Comparison of ENCODE assay signal across 1 cellular context in genomic region chr3:194075802-194076460, GRCh38.
TF ChIP-seq lines count a peak whose summit lies in the region.

No MANE protein-coding gene starts in this region.

TF ChIP-seq in HepG2, 621 proteins besides CTCF, POLR2A, EP300 and RAD21 (continued from another document and continues in another):
- no peak for TF ChIP-seq ZUFSP (CRISPR knock-in tag; IDR thresholded peaks at IDR 0.05; ENCODE audit: borderline replicate concordance)
- peak; percentile 95 for TF ChIP-seq GATAD2A (CRISPR knock-in tag; IDR thresholded peaks at IDR 0.05)
- TF ChIP-seq MYPOP (CRISPR knock-in tag; IDR thresholded peaks at IDR 0.05), result peak; percentile 23; the same call in 1 of the 2 replicates
- TF ChIP-seq ZNF547 (CRISPR knock-in tag; IDR thresholded peaks at IDR 0.05), result no peak
- no peak for TF ChIP-seq ISX (CRISPR knock-in tag; conservative IDR thresholded peaks at IDR 0.05)
- 0 out of 2 replicates have a peak, but pooled peaks have one; percentile 43 for TF ChIP-seq TOE1 (CRISPR knock-in tag; IDR thresholded peaks at IDR 0.05)
- peak; percentile 86 for TF ChIP-seq ZMYM4 (CRISPR knock-in tag; IDR thresholded peaks at IDR 0.05)
- TF ChIP-seq ZNF761 (CRISPR knock-in tag; conservative IDR thresholded peaks at IDR 0.05), result peak; percentile 62; the same call in 1 of the 2 replicates
- no peak for TF ChIP-seq ZFP36L2 (CRISPR knock-in tag; IDR thresholded peaks at IDR 0.05)
- no peak for TF ChIP-seq ZNF484 (CRISPR knock-in tag; IDR thresholded peaks at IDR 0.05; ENCODE audit: borderline replicate concordance, low read depth)
- TF ChIP-seq ZNF616 (CRISPR knock-in tag; IDR thresholded peaks at IDR 0.05; ENCODE audit: low read depth), result no peak
- TF ChIP-seq FOXA3 (CRISPR knock-in tag; IDR thresholded peaks at IDR 0.05), result peak; percentile 96
- TF ChIP-seq MBD4 (IDR thresholded peaks at IDR 0.05; ENCODE audit: borderline replicate concordance, low read length), result no peak
- TF ChIP-seq, protein P1, sequence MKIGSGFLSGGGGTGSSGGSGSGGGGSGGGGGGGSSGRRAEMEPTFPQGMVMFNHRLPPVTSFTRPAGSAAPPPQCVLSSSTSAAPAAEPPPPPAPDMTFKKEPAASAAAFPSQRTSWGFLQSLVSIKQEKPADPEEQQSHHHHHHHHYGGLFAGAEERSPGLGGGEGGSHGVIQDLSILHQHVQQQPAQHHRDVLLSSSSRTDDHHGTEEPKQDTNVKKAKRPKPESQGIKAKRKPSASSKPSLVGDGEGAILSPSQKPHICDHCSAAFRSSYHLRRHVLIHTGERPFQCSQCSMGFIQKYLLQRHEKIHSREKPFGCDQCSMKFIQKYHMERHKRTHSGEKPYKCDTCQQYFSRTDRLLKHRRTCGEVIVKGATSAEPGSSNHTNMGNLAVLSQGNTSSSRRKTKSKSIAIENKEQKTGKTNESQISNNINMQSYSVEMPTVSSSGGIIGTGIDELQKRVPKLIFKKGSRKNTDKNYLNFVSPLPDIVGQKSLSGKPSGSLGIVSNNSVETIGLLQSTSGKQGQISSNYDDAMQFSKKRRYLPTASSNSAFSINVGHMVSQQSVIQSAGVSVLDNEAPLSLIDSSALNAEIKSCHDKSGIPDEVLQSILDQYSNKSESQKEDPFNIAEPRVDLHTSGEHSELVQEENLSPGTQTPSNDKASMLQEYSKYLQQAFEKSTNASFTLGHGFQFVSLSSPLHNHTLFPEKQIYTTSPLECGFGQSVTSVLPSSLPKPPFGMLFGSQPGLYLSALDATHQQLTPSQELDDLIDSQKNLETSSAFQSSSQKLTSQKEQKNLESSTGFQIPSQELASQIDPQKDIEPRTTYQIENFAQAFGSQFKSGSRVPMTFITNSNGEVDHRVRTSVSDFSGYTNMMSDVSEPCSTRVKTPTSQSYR (CRISPR knock-in tag; IDR thresholded peaks at IDR 0.05; ENCODE audit: borderline replicate concordance), result peak; percentile 47; the same call in 1 of the 2 replicates
- TF ChIP-seq KLF16 (CRISPR knock-in tag; IDR thresholded peaks at IDR 0.05), result peak in 1 of 2 experiments; percentile 61; a peak in 1 of 4 replicates
- no peak for TF ChIP-seq NBN (conservative IDR thresholded peaks at IDR 0.05)
- TF ChIP-seq ZFX (CRISPR knock-in tag; IDR thresholded peaks at IDR 0.05; ENCODE audit: low read depth), result peak; percentile 67
- no peak for TF ChIP-seq ZNF256 (CRISPR knock-in tag; conservative IDR thresholded peaks at IDR 0.05)
- peak; percentile 73; the same call in 1 of the 2 replicates for TF ChIP-seq ZNF614 (CRISPR knock-in tag; IDR thresholded peaks at IDR 0.05; ENCODE audit: borderline replicate concordance)
- TF ChIP-seq ZNF292 (CRISPR knock-in tag; IDR thresholded peaks at IDR 0.05; ENCODE audit: borderline replicate concordance, low read depth), result peak; percentile 73; the same call in 1 of the 2 replicates
- no peak for TF ChIP-seq MAFG (CRISPR knock-in tag; IDR thresholded peaks at IDR 0.05)
- TF ChIP-seq MTERF4 (CRISPR knock-in tag; IDR thresholded peaks at IDR 0.05), result no peak
- no peak for TF ChIP-seq SKIL (CRISPR knock-in tag; IDR thresholded peaks at IDR 0.05; ENCODE audit: borderline replicate concordance)
- TF ChIP-seq, protein P2, sequence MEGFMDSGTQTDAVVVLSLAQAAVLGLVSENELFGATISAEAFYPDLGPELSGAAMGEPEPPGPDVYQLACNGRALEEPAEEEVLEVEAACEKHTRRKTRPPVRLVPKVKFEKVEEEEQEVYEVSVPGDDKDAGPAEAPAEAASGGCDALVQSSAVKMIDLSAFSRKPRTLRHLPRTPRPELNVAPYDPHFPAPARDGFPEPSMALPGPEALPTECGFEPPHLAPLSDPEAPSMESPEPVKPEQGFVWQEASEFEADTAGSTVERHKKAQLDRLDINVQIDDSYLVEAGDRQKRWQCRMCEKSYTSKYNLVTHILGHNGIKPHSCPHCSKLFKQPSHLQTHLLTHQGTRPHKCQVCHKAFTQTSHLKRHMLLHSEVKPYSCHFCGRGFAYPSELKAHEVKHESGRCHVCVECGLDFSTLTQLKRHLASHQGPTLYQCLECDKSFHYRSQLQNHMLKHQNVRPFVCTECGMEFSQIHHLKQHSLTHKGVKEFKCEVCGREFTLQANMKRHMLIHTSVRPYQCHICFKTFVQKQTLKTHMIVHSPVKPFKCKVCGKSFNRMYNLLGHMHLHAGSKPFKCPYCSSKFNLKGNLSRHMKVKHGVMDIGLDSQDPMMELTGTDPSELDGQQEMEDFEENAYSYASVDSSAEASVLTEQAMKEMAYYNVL (CRISPR knock-in tag; IDR thresholded peaks at IDR 0.05; ENCODE audit: borderline replicate concordance), result peak; percentile 61; the same call in 1 of the 2 replicates
- no peak for TF ChIP-seq CCAR2 (optimal IDR thresholded peaks at IDR 0.05; ENCODE audit: low read depth, low read length)
- TF ChIP-seq CHCHD3 (CRISPR knock-in tag; IDR thresholded peaks at IDR 0.05), result no peak
- TF ChIP-seq ZNF557 (CRISPR knock-in tag; IDR thresholded peaks at IDR 0.05), result no peak
- no peak for TF ChIP-seq MZF1 (CRISPR knock-in tag; IDR thresholded peaks at IDR 0.05; ENCODE audit: borderline replicate concordance)
- no peak for TF ChIP-seq ZNF674 (CRISPR knock-in tag; IDR thresholded peaks at IDR 0.05; ENCODE audit: low read depth)
- TF ChIP-seq, protein P3, sequence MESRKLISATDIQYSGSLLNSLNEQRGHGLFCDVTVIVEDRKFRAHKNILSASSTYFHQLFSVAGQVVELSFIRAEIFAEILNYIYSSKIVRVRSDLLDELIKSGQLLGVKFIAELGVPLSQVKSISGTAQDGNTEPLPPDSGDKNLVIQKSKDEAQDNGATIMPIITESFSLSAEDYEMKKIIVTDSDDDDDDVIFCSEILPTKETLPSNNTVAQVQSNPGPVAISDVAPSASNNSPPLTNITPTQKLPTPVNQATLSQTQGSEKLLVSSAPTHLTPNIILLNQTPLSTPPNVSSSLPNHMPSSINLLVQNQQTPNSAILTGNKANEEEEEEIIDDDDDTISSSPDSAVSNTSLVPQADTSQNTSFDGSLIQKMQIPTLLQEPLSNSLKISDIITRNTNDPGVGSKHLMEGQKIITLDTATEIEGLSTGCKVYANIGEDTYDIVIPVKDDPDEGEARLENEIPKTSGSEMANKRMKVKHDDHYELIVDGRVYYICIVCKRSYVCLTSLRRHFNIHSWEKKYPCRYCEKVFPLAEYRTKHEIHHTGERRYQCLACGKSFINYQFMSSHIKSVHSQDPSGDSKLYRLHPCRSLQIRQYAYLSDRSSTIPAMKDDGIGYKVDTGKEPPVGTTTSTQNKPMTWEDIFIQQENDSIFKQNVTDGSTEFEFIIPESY (CRISPR knock-in tag; IDR thresholded peaks at IDR 0.05), result 0 out of 2 replicates have a peak, but pooled peaks have one; percentile 26
- TF ChIP-seq STAT6 (CRISPR knock-in tag; IDR thresholded peaks at IDR 0.05; ENCODE audit: borderline replicate concordance), result 0 out of 2 replicates have a peak, but pooled peaks have one; percentile 54
- TF ChIP-seq MTF2 (CRISPR knock-in tag; IDR thresholded peaks at IDR 0.05; ENCODE audit: borderline replicate concordance), result no peak
- TF ChIP-seq RELA (CRISPR knock-in tag; IDR thresholded peaks at IDR 0.05), result no peak
- no peak for TF ChIP-seq REXO4 (CRISPR knock-in tag; IDR thresholded peaks at IDR 0.05; ENCODE audit: borderline replicate concordance)
- peak; percentile 60; the same call in 1 of the 2 replicates for TF ChIP-seq ZNF772 (CRISPR knock-in tag; IDR thresholded peaks at IDR 0.05)
- TF ChIP-seq IRX3 (CRISPR knock-in tag; IDR thresholded peaks at IDR 0.05; ENCODE audit: borderline replicate concordance, low read depth), result no peak
- TF ChIP-seq KAT8 (CRISPR knock-in tag; IDR thresholded peaks at IDR 0.05), result peak; percentile 49
- peak; percentile 63; the same call in 1 of the 2 replicates for TF ChIP-seq ZNF501 (CRISPR knock-in tag; IDR thresholded peaks at IDR 0.05)
- TF ChIP-seq ZC3H4 (CRISPR knock-in tag; IDR thresholded peaks at IDR 0.05; ENCODE audit: borderline replicate concordance), result no peak
- TF ChIP-seq ZNF704 (CRISPR knock-in tag; IDR thresholded peaks at IDR 0.05; ENCODE audit: borderline replicate concordance), result no peak
- no peak for TF ChIP-seq ZNF607 (CRISPR knock-in tag; IDR thresholded peaks at IDR 0.05; ENCODE audit: borderline replicate concordance)
- TF ChIP-seq EED (CRISPR knock-in tag; IDR thresholded peaks at IDR 0.05), result no peak
- peak; percentile 70 for TF ChIP-seq KDM2A (CRISPR knock-in tag; IDR thresholded peaks at IDR 0.05; ENCODE audit: borderline replicate concordance, low read depth)
- TF ChIP-seq TCF7 (IDR thresholded peaks at IDR 0.05; ENCODE audit: low read depth), result no peak
- TF ChIP-seq RBM39 (IDR thresholded peaks at IDR 0.05; ENCODE audit: low read depth, low read length, poor library complexity, severe bottlenecking), result no peak
- TF ChIP-seq FOXA1 (IDR thresholded peaks at IDR 0.05), result peak; percentile 41; the same call in 1 of the 2 replicates
- peak; percentile 95 for TF ChIP-seq FOXA1 (CRISPR knock-in tag; IDR thresholded peaks at IDR 0.05)
- TF ChIP-seq IRF1 (CRISPR knock-in tag; IDR thresholded peaks at IDR 0.05; ENCODE audit: low read depth), result no peak
- peak; percentile 55; the same call in 1 of the 2 replicates for TF ChIP-seq SSRP1 (CRISPR knock-in tag; IDR thresholded peaks at IDR 0.05)
